ENCODE assay signal across 18 cellular contexts in the genomic region with DNA sequence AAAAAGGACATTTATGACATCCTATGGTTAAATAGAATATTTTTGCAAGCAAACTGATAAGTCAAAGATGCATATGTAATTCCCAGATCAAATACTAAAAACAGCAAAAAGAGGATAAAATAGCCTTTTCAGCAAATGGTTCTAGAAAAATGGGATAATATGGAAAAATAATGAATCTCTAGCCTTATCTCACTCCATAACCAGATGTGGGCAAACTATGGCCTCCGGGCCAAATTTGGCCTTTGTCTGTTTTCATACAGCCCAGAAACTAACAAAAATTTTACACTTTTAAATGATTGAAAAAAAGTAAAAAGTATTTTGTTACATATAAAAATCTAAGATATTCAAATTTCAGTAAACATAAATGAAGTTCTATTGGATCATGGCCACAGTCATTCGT.
DNase-seq lines count a peak whose midpoint lies in the region; ATAC-seq and TF ChIP-seq lines count a peak whose summit lies in the region.
"Had no signal": no experiment of that assay in that cellular context is flagged by ENCODE, and none has a peak within 500 bp of the region (broad histone marks: within the 10 kb centered on the region; RNA-seq: fewer than 3 reads in every experiment).

No MANE protein-coding gene starts in this region.

- H3K4me3 ChIP-seq in DND-41 (ENCODE audit: low read depth in 1 of 2, low read length in 2 of 2) = no peak overlapping the region
- H3K4me3 ChIP-seq: A549; BLaER1 treated with 17β-estradiol and CSF1 and Interleukin-3, amounts not matched to agents 10 nM and 100 nM had no signal

- no peaks in the 10 kb centered on the region for H3K36me3 ChIP-seq in DND-41 (ENCODE audit: insufficient read depth, low read length)
- H3K36me3 ChIP-seq in KOPT-K1 (ENCODE audit: insufficient read depth, low read length) = peaks cover 21% of the 10 kb centered on the region
- H3K36me3 ChIP-seq: BLaER1 treated with 17β-estradiol and CSF1 and Interleukin-3, amounts not matched to agents 10 nM and 100 nM had no signal

- H4K20me1 ChIP-seq in DND-41 (ENCODE audit: insufficient read depth, low read length) = no peaks in the 10 kb centered on the region
- H4K20me1 ChIP-seq: BLaER1 treated with 17β-estradiol and CSF1 and Interleukin-3, amounts not matched to agents 10 nM and 100 nM had no signal

- peaks cover 70% of the 10 kb centered on the region for H3K4me1 ChIP-seq in DND-41 (ENCODE audit: insufficient read depth, low read length)
- H3K4me1 ChIP-seq: Caco-2 had no signal

- peaks cover 16% of the 10 kb centered on the region; the same call in 1 of the 2 replicates for H3K79me2 ChIP-seq in DND-41 (ENCODE audit: insufficient read depth, low read length)

- ATAC-seq in DND-41 (ENCODE audit: insufficient read depth, low read depth) (no peak), SK-N-SH treated with all-trans-retinoic acid at 6 μM for 48 hours (no peak)
- ATAC-seq: A549; CD8-positive, alpha-beta T cell had no signal

- TF ChIP-seq CTCF in DND-41 (IDR thresholded peaks at IDR 0.05; ENCODE audit: borderline replicate concordance, extremely low read depth, low read length, poor library complexity, severe bottlenecking) = no peak

- no peak overlapping the region for H3K4me2 ChIP-seq in DND-41 (ENCODE audit: insufficient read depth, low read length)
- H3K4me2 ChIP-seq: A549; BLaER1 treated with 17β-estradiol and CSF1 and Interleukin-3, amounts not matched to agents 10 nM and 100 nM had no signal

- H3K9ac ChIP-seq in DND-41 (ENCODE audit: low read depth, low read length) = peak overlapping the region; percentile 64
- H3K9ac ChIP-seq: BLaER1 treated with 17β-estradiol and CSF1 and Interleukin-3, amounts not matched to agents 10 nM and 100 nM had no signal

- no peak for DNase-seq in DND-41
- no peak for DNase-seq in substantia nigra (lab: John Stamatoyannopoulos, UW)
- DNase-seq in RPMI8226 = no peak
- DNase-seq in activated CD4-positive, alpha-beta T cell treated with anti-CD3 and anti-CD28 coated beads, Interleukin-2, amount 50 U/mL, for 1 hour = no peak
- DNase-seq: AML-193; Caco-2; Calu3; CD4-positive, alpha-beta T cell; CD8-positive, alpha-beta T cell; DMS79 treated with DMSO at 0.1 percent for 48 hours; EL; GDM1 had no signal

- H3K9me3 ChIP-seq in DND-41 (ENCODE audit: insufficient read depth, low read length, severe bottlenecking) (no peaks in the 10 kb centered on the region), KOPT-K1 (ENCODE audit: insufficient read depth, low read length, poor library complexity, severe bottlenecking) (no peaks in the 10 kb centered on the region)
- H3K9me3 ChIP-seq: A549; BLaER1 treated with 17β-estradiol and CSF1 and Interleukin-3, amounts not matched to agents 10 nM and 100 nM; Caco-2 had no signal

- H3K27ac ChIP-seq in DND-41 (ENCODE audit: low read length) (peak overlapping the region; percentile 97), KOPT-K1 (ENCODE audit: low read depth, low read length, poor library complexity, severe bottlenecking) (peak overlapping the region; percentile 97), substantia nigra (ENCODE audit: low read depth, low read length, poor library complexity, severe bottlenecking) (no peak overlapping the region)
- H3K27ac ChIP-seq: 22Rv1; A549; BLaER1 treated with 17β-estradiol and CSF1 and Interleukin-3, amounts not matched to agents 10 nM and 100 nM; C4-2B had no signal

- no peak overlapping the region for H2AFZ ChIP-seq in DND-41 (ENCODE audit: low read depth, low read length)

- no peaks in the 10 kb centered on the region for H3K27me3 ChIP-seq in DND-41 (ENCODE audit: insufficient read depth, low read length, poor library complexity)
- H3K27me3 ChIP-seq: BLaER1 treated with 17β-estradiol and CSF1 and Interleukin-3, amounts not matched to agents 10 nM and 100 nM had no signal

TF ChIP-seq in SK-N-SH treated with all-trans-retinoic acid at 6 μM for 48 hours, 23 proteins besides CTCF, POLR2A, EP300 and RAD21:
- no peak for TF ChIP-seq RARB (CRISPR knock-in tag; IDR thresholded peaks at IDR 0.05)
- peak; percentile 81 for TF ChIP-seq TCF4 (CRISPR knock-in tag; IDR thresholded peaks at IDR 0.05; ENCODE audit: borderline replicate concordance)
TF ChIP-seq in SK-N-SH treated with all-trans-retinoic acid at 6 μM for 48 hours: peak in this region for 1.
